In genomic region chr20:2086177-2086979, GRCh38 we compare ENCODE assay signal across 1 cellular context.
TF ChIP-seq lines count a peak whose summit lies in the region.

No MANE protein-coding gene starts in this region.

TF ChIP-seq in GM23338, 12 proteins besides CTCF, POLR2A, EP300 and RAD21 (continued from another document):
- TF ChIP-seq ZNF462 (CRISPR knock-in tag; IDR thresholded peaks at IDR 0.05), result no peak
- no peak for TF ChIP-seq ETS1 (IDR thresholded peaks at IDR 0.05)
